In the genomic region with DNA sequence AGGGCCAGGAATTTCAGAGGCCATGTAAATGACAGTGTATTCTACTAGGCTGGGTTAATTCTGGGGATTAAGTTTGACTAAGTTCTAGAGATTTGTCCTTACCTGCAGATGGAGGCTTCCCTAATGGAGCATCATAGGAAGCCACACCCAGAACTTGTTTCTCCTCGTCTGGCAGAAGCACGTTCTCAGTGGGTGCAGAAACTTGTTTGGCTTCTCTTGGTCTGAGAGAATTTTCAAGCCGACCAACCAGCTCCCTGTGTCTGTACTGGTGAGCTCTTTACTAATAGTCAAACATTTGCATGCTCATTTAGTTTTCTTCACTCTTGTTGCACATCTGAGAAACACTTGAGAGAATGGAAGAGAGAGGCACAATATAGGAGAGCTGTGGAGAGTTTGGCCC, we compare ENCODE assay signal across 8 cellular contexts. TPM values are rescaled to one million over a fixed set of nuclear protein-coding genes. Genes with fewer than 3 reads are reported as not detected.
DNase-seq lines count a peak whose midpoint lies in the region; ATAC-seq and TF ChIP-seq lines count a peak whose summit lies in the region.

No MANE protein-coding gene starts in this region.

- H3K27ac ChIP-seq in OCI-LY1 (ENCODE audit: low read depth, low read length, poor library complexity, severe bottlenecking) (no peak overlapping the region), tibial artery (peak overlapping the region; percentile 82 to 91)

- H3K36me3 ChIP-seq in OCI-LY1 (ENCODE audit: insufficient read depth, low read length) (no peaks in the 10 kb centered on the region), tibial artery (no peaks in the 10 kb centered on the region)

- peaks cover 32% of the 10 kb centered on the region for H3K4me1 Mint-ChIP-seq in activated T-cell treated with anti-CD3 and anti-CD28 coated beads, Interleukin-2, amount 50 U/mL, for 72 hours (ENCODE audit: low read depth)

- TF ChIP-seq CTCF in OCI-LY1 (IDR thresholded peaks at IDR 0.05; ENCODE audit: low read length), result no peak
- TF ChIP-seq CTCF in tibial artery (IDR thresholded peaks at IDR 0.05), result no peak

- no peaks in the 10 kb centered on the region for H3K27me3 Mint-ChIP-seq in activated T-cell treated with anti-CD3 and anti-CD28 coated beads, Interleukin-2, amount 50 U/mL, for 72 hours (ENCODE audit: low read depth)

- no peak overlapping the region for H3K4me2 ChIP-seq in OCI-LY1 (ENCODE audit: low read length)

- H3K9me2 ChIP-seq in OCI-LY1 (ENCODE audit: low read depth, low read length), result no peaks in the 10 kb centered on the region

- H3K4me1 ChIP-seq in OCI-LY1 (ENCODE audit: insufficient read depth, low read length, severe bottlenecking) (peaks cover 25% of the 10 kb centered on the region), tibial artery (peaks cover 0 to 15% (median 4%) of the 10 kb centered on the region in 4 donors)

- H3K9ac ChIP-seq in OCI-LY1 (ENCODE audit: low read length), result no peak overlapping the region

- H3K36me3 Mint-ChIP-seq in activated T-cell treated with anti-CD3 and anti-CD28 coated beads, Interleukin-2, amount 50 U/mL, for 72 hours (ENCODE audit: insufficient read depth in 2 of 2), result no peaks in the 10 kb centered on the region

- no peaks in the 10 kb centered on the region for H4K20me1 ChIP-seq in OCI-LY1 (ENCODE audit: insufficient read depth, low read length)

- no peak for ATAC-seq in activated T-cell treated with anti-CD3 and anti-CD28 coated beads, Interleukin-2, amount 50 U/mL, for 72 hours (replicated peaks in 1 of 2)
- ATAC-seq in esophagus mucosa (peak; percentile 91), HG02938 (IDR thresholded peaks at IDR 0.05; ENCODE audit: unreplicated experiment) (no peak)

- peak overlapping the region; percentile 2 for H3K27ac Mint-ChIP-seq in activated T-cell treated with anti-CD3 and anti-CD28 coated beads, Interleukin-2, amount 50 U/mL, for 72 hours

- peak overlapping the region; percentile 95 to 98 for H3K4me3 Mint-ChIP-seq in activated T-cell treated with anti-CD3 and anti-CD28 coated beads, Interleukin-2, amount 50 U/mL, for 72 hours

- no peaks in the 10 kb centered on the region for H3K79me2 ChIP-seq in OCI-LY1 (ENCODE audit: insufficient read depth, low read length)

- no peaks in the 10 kb centered on the region for H3K9me3 Mint-ChIP-seq in activated T-cell treated with anti-CD3 and anti-CD28 coated beads, Interleukin-2, amount 50 U/mL, for 72 hours

- H3K27me3 ChIP-seq in OCI-LY1 (ENCODE audit: insufficient read depth, low read length) (no peaks in the 10 kb centered on the region), tibial artery (no peaks in the 10 kb centered on the region)

- no peak for DNase-seq in activated T-cell treated with anti-CD3 and anti-CD28 coated beads, Interleukin-2, amount 50 U/mL, for 72 hours
- no peak for DNase-seq in activated T-cell treated with anti-CD3 and anti-CD28 coated beads, Interleukin-2, amount 50 U/mL, for 1 hour
- DNase-seq in tibial artery, result no peak
- DNase-seq in ecto neural progenitor cell (ENCODE audit: low spot score), result no peak
- DNase-seq in NCI-H2029 (lab: John Stamatoyannopoulos, UW), result no peak

- no peak overlapping the region for H3K4me3 ChIP-seq in OCI-LY1 (ENCODE audit: low read depth, low read length, poor library complexity, severe bottlenecking)
- no peak overlapping the region for H3K4me3 ChIP-seq in tibial artery

- peak overlapping the region; percentile 70; the same call in 1 of the 2 replicates for H2AFZ ChIP-seq in OCI-LY1 (ENCODE audit: low read length)

- intact Hi-C loops in tibial artery (cut with DNase I; ENCODE audit: low total_unique reads), result no loop called here

- H3K9me3 ChIP-seq in OCI-LY1 (ENCODE audit: low read length), result no peaks in the 10 kb centered on the region
- no peaks in the 10 kb centered on the region for H3K9me3 ChIP-seq in tibial artery

- no peaks in the 10 kb centered on the region for H3F3A ChIP-seq in OCI-LY1 (ENCODE audit: insufficient read depth, low read length)

RNA-seq across cellular contexts. Expression of a gene that starts 0.9 kb away (rescaled TPM):
- 1 to 10 TPM; 3.0 TPM for total RNA-seq in activated T-cell treated with anti-CD3 and anti-CD28 coated beads, Interleukin-2, amount 50 U/mL, for 72 hours
- total RNA-seq in esophagus mucosa, result 50.2 TPM

RNA-seq across cellular contexts. Expression of a gene that starts 20.7 kb away (rescaled TPM):
- 10 to 100 TPM; 14.1 to 21.6 TPM for total RNA-seq in activated T-cell treated with anti-CD3 and anti-CD28 coated beads, Interleukin-2, amount 50 U/mL, for 72 hours
- 21.6 TPM for total RNA-seq in esophagus mucosa

Comparison
In these comparisons a context has a peak if more than half of its experiments do, and no peak if none do; other contexts are left out.
1. RNA of a gene that starts 0.9 kb away (total RNA-seq): 50.2 TPM in esophagus mucosa (single experiment); 3.0 TPM in activated T-cell treated with anti-CD3 and anti-CD28 coated beads, Interleukin-2, amount 50 U/mL, for 72 hours; every median in the first group is over 10 times any median in the second.